ENCODE assay signal across 9 cellular contexts in the genomic region with DNA sequence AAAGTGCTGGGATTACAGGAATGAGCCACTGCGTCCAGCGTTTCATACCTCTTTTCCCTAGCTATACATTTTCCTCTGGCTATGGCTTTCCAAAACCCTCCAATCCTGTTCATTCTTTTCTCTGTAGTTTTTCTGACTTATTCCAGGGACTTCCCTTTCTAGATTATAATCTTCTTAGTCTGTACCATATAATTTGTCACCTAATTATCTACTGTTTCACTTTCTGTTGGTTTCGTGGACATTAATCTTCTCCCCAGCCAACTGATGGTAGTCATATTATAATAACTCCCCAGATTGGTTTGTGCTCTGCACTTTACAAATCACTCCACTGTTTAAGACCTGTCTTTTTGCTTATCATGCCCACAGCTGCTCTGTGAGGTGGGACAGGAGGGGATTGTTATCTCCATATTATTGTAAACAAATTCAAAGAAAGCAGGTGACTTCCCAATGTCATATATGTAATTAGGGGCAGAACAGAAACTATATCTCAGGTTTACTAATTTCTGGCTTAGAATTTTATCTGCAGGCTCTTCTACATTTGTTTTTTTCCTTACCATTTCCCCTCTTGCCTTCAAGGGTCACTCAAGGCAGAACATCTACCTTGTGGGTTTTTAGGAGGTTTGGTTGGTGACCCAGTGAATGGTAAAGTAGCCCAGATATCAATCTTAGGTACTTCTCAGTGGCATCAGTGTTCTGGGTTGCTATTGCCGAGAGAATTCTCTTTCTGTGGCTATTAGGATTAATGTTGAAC. TPM values are rescaled to one million over a fixed set of nuclear protein-coding genes. Genes with fewer than 3 reads are reported as not detected.
DNase-seq lines count a peak whose midpoint lies in the region; ATAC-seq and TF ChIP-seq lines count a peak whose summit lies in the region.
"Had no signal": no experiment of that assay in that cellular context is flagged by ENCODE, and none has a peak within 500 bp of the region (broad histone marks: within the 10 kb centered on the region; RNA-seq: fewer than 3 reads in every experiment).

No MANE protein-coding gene starts in this region.

- peaks cover 74 to 79% of the 10 kb centered on the region in 2 donors for H3K4me1 ChIP-seq in gastrocnemius medialis

- H3K4me1 Mint-ChIP-seq in activated B cell treated with CpG ODN at 0.5 μM for 24 hours, result peaks cover 88% of the 10 kb centered on the region

- in situ Hi-C loops in gastrocnemius medialis (cut with MboI; ENCODE audit: low sequenced_read_pairs in 4 of 4), result no loop called here

- H3K27me3 ChIP-seq in gastrocnemius medialis, result no peaks in the 10 kb centered on the region

- POLR2A ChIA-PET in activated B cell treated with CpG ODN at 0.5 μM for 24 hours (lab: Charles Lee), result interaction anchor here (1.4 to 4.3 kb wide), 6 partner anchors 8 to 39 kb away, joined by 3 to 43 read pairs (median 20); a partner anchor contains a TSS

- intact Hi-C loops in activated B cell treated with CpG ODN at 0.5 μM for 24 hours (cut with micrococcal nuclease), result no loop called here
- intact Hi-C loops in gastrocnemius medialis (cut with DNase I; ENCODE audit: low total_unique reads), result no loop called here

- no peaks in the 10 kb centered on the region for H3K9me3 ChIP-seq in gastrocnemius medialis

- no peaks in the 10 kb centered on the region for H3K27me3 Mint-ChIP-seq in activated B cell treated with CpG ODN at 0.5 μM for 24 hours

- peak overlapping the region; percentile 25 for H3K4me3 Mint-ChIP-seq in activated B cell treated with CpG ODN at 0.5 μM for 24 hours
- H3K4me3 Mint-ChIP-seq: nephron had no signal

- H3K36me3 Mint-ChIP-seq in activated B cell treated with CpG ODN at 0.5 μM for 24 hours (ENCODE audit: low read depth), result no peaks in the 10 kb centered on the region

- TF ChIP-seq POLR2A in gastrocnemius medialis (IDR thresholded peaks at IDR 0.05), result no peak

- DNase-seq in activated B cell treated with CpG ODN at 0.5 μM for 24 hours (no peak), gastrocnemius medialis (no peak), GM20000 (ENCODE audit: low spot score) (no peak), NCI-H2196 (lab: John Stamatoyannopoulos, UW; ENCODE audit: unreplicated experiment) (no peak)

- ATAC-seq in GM18870 (IDR thresholded peaks at IDR 0.05; ENCODE audit: unreplicated experiment) (peak; percentile 35), HG02759 (IDR thresholded peaks at IDR 0.05; ENCODE audit: unreplicated experiment) (peak; percentile 48), activated B cell treated with CpG ODN at 0.5 μM for 24 hours (ENCODE audit: low read depth) (peak; percentile 40), gastrocnemius medialis (no peak), GM19455 (IDR thresholded peaks at IDR 0.05; ENCODE audit: unreplicated experiment) (no peak), GM19328 (IDR thresholded peaks at IDR 0.05; ENCODE audit: unreplicated experiment) (no peak)

- peak overlapping the region; percentile 87 for H3K27ac Mint-ChIP-seq in activated B cell treated with CpG ODN at 0.5 μM for 24 hours

- no peaks in the 10 kb centered on the region for H3K36me3 ChIP-seq in gastrocnemius medialis

- no peak overlapping the region for H3K4me3 ChIP-seq in gastrocnemius medialis

- TF ChIP-seq CTCF in activated B cell treated with CpG ODN at 0.5 μM for 24 hours (IDR thresholded peaks at IDR 0.05), result no peak
- TF ChIP-seq CTCF in gastrocnemius medialis (IDR thresholded peaks at IDR 0.05 in 4 of 5, conservative IDR thresholded peaks at IDR 0.05 in 1 of 5), result no peak
- no peak for TF ChIP-seq CTCF in GM20000 (IDR thresholded peaks at IDR 0.05; ENCODE audit: extremely low read depth, missing control alignments)

- H3K9me3 Mint-ChIP-seq in activated B cell treated with CpG ODN at 0.5 μM for 24 hours, result no peaks in the 10 kb centered on the region
- H3K9me3 Mint-ChIP-seq: nephron had no signal

- CTCF ChIA-PET in activated B cell treated with CpG ODN at 0.5 μM for 24 hours (lab: Charles Lee), result interaction anchor here (1.0 to 5.2 kb wide), 3 partner anchors 15 to 30 kb away, joined by 3 to 22 read pairs (median 3); no protein-coding TSS in a partner anchor

- peak overlapping the region; percentile 37 to 77 (median 53) for H3K27ac ChIP-seq in gastrocnemius medialis

RNA-seq across cellular contexts. Expression of a gene that starts 23.9 kb away (rescaled TPM):
- total RNA-seq in activated B cell treated with CpG ODN at 0.5 μM for 24 hours, result 37.3 and 38.4 TPM in 2 replicates
- total RNA-seq in gastrocnemius medialis, result 100 to 1,000 TPM in 1 of 4 donors, 10 to 100 TPM in 3; 45.9 to 132 (median 87.3) TPM

RNA-seq across cellular contexts. Expression of a gene that starts 38.6 kb away (rescaled TPM):
- total RNA-seq in activated B cell treated with CpG ODN at 0.5 μM for 24 hours (163 and 176 TPM in 2 replicates), gastrocnemius medialis (10 to 100 TPM; 38.0 to 77.4 (median 46.9) TPM)

Comparison
In these comparisons a context has a peak if more than half of its experiments do, and no peak if none do; other contexts are left out.
1. ATAC-seq: peak in GM18870 (single experiment), HG02759 (single experiment) and activated B cell treated with CpG ODN at 0.5 μM for 24 hours (single experiment); none in gastrocnemius medialis (0 of 2), GM19455 (single experiment) and GM19328 (single experiment).